Comparison of ENCODE assay signal across 20 cellular contexts in genomic region chrX:39757971-39758370, GRCh38.
A peak's percentile ranks its signal among the peaks of the same experiment; 100 is the strongest.
DNase-seq lines count a peak whose midpoint lies in the region; ATAC-seq, FAIRE-seq and TF ChIP-seq lines count a peak whose summit lies in the region.
"Had no signal": no experiment of that assay in that cellular context is flagged by ENCODE, and none has a peak within 500 bp of the region (broad histone marks: within the 10 kb centered on the region; RNA-seq: fewer than 3 reads in every experiment).

No MANE protein-coding gene starts in this region.

- H3K9me2 ChIP-seq in SK-N-SH, result no peaks in the 10 kb centered on the region
- no peaks in the 10 kb centered on the region for H3K9me2 ChIP-seq in GM23338 (ENCODE audit: insufficient read depth)

- no peaks in the 10 kb centered on the region for H3K9me3 ChIP-seq in SK-N-SH
- no peaks in the 10 kb centered on the region for H3K9me3 ChIP-seq in thoracic aorta
- H3K9me3 ChIP-seq in CD4-positive, alpha-beta memory T cell (ENCODE audit: control insufficient read depth in 1 of 2, low read length in 2 of 2), result no peaks in the 10 kb centered on the region

- H3K4me3 ChIP-seq in SK-N-SH (ENCODE audit: low read depth in 2 of 2, low read length in 1 of 2), result no peak overlapping the region
- H3K4me3 ChIP-seq in bronchial epithelial cell (ENCODE audit: low read depth, low read length), result no peak overlapping the region
- no peak overlapping the region for H3K4me3 ChIP-seq in thoracic aorta
- H3K4me3 ChIP-seq in GM23338, result no peak overlapping the region
- H3K4me3 ChIP-seq in CD4-positive, alpha-beta memory T cell (ENCODE audit: low read length in 2 of 2), result no peak overlapping the region
- H3K4me3 ChIP-seq: cardiac muscle cell, SK-N-MC had no signal

- H3F3A ChIP-seq in SK-N-SH (replicated peaks; ENCODE audit: insufficient read depth), result peaks cover 22% of the 10 kb centered on the region
- no peaks in the 10 kb centered on the region for H3F3A ChIP-seq in GM23338 (replicated peaks; ENCODE audit: low read depth)

- FAIRE-seq in bronchial epithelial cell (lab: Jason Lieb, UNC), result no peak
- FAIRE-seq: G401.6 had no signal

- no peak overlapping the region for H3K9ac ChIP-seq in SK-N-SH

- no peaks in the 10 kb centered on the region for H3K9me3 Mint-ChIP-seq in GM23338
- H3K9me3 Mint-ChIP-seq in CD4-positive, alpha-beta memory T cell, result no peaks in the 10 kb centered on the region
- H3K9me3 Mint-ChIP-seq: CD8-positive, alpha-beta T cell had no signal

- CTCF ChIA-PET in SK-N-SH (lab: Yijun Ruan, JAX), result no interaction called here
- CTCF ChIA-PET in CD4-positive, alpha-beta memory T cell (lab: Charles Lee; ENCODE audit: partially characterized antibody), result interaction anchor here (1.3 kb wide), 1 partner anchor 786 kb away, joined by 3 read pairs; no protein-coding TSS in a partner anchor

- DNase-seq in SK-N-SH (no peak), bronchial epithelial cell (ENCODE audit: low read depth) (peak; percentile 13), islet precursor cell (peak; percentile 86), thoracic aorta (ENCODE audit: low spot score) (no peak), left colon (no peak), GM23338 (ENCODE audit: low spot score) (no peak)
- no peak for DNase-seq in CD4-positive, alpha-beta memory T cell
- DNase-seq: activated CD8-positive, alpha-beta memory T cell treated with anti-CD3 and anti-CD28 coated beads for 24 hours; activated gamma-delta T cell; CD8-positive, alpha-beta T cell; KBM-7; NCI-H1105 treated with DMSO at 0.1 percent for 48 hours; NCI-H345; posterior cingulate gyrus; substantia nigra had no signal

- intact Hi-C loops in left colon (cut with DNase I, micrococcal nuclease), result no loop called here
- intact Hi-C loops in CD4-positive, alpha-beta memory T cell (cut with micrococcal nuclease), result no loop called here

- TF ChIP-seq RAD21 in SK-N-SH (IDR thresholded peaks at IDR 0.05; ENCODE audit: low read length), result no peak

- H3K4me1 ChIP-seq in SK-N-SH (ENCODE audit: control insufficient read depth in 1 of 2, insufficient read depth in 2 of 2, low read depth in 1 of 2, low read length in 1 of 2) (peaks cover 20 to 31% of the 10 kb centered on the region in 2 experiments; a peak in 3 of 4 replicates), thoracic aorta (ENCODE audit: control insufficient read depth in 1 of 2, low read depth in 2 of 2) (peaks cover 11 to 53% of the 10 kb centered on the region in 2 donors), GM23338 (ENCODE audit: insufficient read depth) (no peaks in the 10 kb centered on the region)
- H3K4me1 ChIP-seq in CD4-positive, alpha-beta memory T cell (ENCODE audit: insufficient read depth, low read length), result no peaks in the 10 kb centered on the region

- H3K79me2 ChIP-seq in SK-N-SH (ENCODE audit: insufficient read depth) (no peaks in the 10 kb centered on the region), GM23338 (replicated peaks; ENCODE audit: insufficient read depth) (no peaks in the 10 kb centered on the region)

- no peaks in the 10 kb centered on the region for H3K36me3 ChIP-seq in SK-N-SH (replicated peaks in 1 of 2; ENCODE audit: control insufficient read depth in 1 of 2, insufficient read depth in 2 of 2, low read length in 1 of 2)
- H3K36me3 ChIP-seq in bronchial epithelial cell (ENCODE audit: control insufficient read depth, insufficient read depth, low read length), result no peaks in the 10 kb centered on the region
- no peaks in the 10 kb centered on the region for H3K36me3 ChIP-seq in thoracic aorta
- no peaks in the 10 kb centered on the region for H3K36me3 ChIP-seq in GM23338 (ENCODE audit: insufficient read depth)
- H3K36me3 ChIP-seq in CD4-positive, alpha-beta memory T cell (ENCODE audit: insufficient read depth, low read length), result no peaks in the 10 kb centered on the region
- H3K36me3 ChIP-seq: cardiac muscle cell had no signal

- no peak overlapping the region for H3K4me3 Mint-ChIP-seq in GM23338
- no peak overlapping the region for H3K4me3 Mint-ChIP-seq in CD4-positive, alpha-beta memory T cell
- H3K4me3 Mint-ChIP-seq: CD8-positive, alpha-beta T cell had no signal

- no peak overlapping the region for H2AFZ ChIP-seq in SK-N-SH (ENCODE audit: low read depth)
- no peak overlapping the region for H2AFZ ChIP-seq in GM23338

- H3K4me2 ChIP-seq in SK-N-SH (no peak overlapping the region), GM23338 (no peak overlapping the region)

- TF ChIP-seq CTCF in SK-N-SH (IDR thresholded peaks at IDR 0.05), result no peak
- TF ChIP-seq CTCF in bronchial epithelial cell (IDR thresholded peaks at IDR 0.05; ENCODE audit: insufficient read depth, low read length, severe bottlenecking), result no peak
- TF ChIP-seq CTCF in thoracic aorta (IDR thresholded peaks at IDR 0.05), result no peak
- no peak for TF ChIP-seq CTCF in GM23338 (conservative IDR thresholded peaks at IDR 0.05; ENCODE audit: low read depth in 2 of 2)

- WGBS in SK-N-SH (ENCODE audit: low lambda C conversion rate), result 39% methylated on average over 6 of the region's 6 CpGs

- peak; percentile 12; the same call in 2 of the 3 replicates for ATAC-seq in SK-N-SH treated with all-trans-retinoic acid at 6 μM for 48 hours
- no peak for ATAC-seq in thoracic aorta (ENCODE audit: insufficient number of reproducible peaks, low FRiP score, low read depth)
- ATAC-seq in left colon, result no peak
- no peak for ATAC-seq in GM23338
- ATAC-seq: CD8-positive, alpha-beta T cell had no signal

- H3K27ac ChIP-seq in SK-N-SH (ENCODE audit: low read depth in 2 of 2, low read length in 1 of 2) (peak overlapping the region in 1 of 2 experiments; percentile 59; a peak in 2 of 4 replicates), thoracic aorta (peak overlapping the region; percentile 89 to 93), GM23338 (ENCODE audit: low read depth) (no peak overlapping the region)
- no peak overlapping the region for H3K27ac ChIP-seq in CD4-positive, alpha-beta memory T cell (ENCODE audit: low read depth, low read length)
- H3K27ac ChIP-seq: 22Rv1, cardiac muscle cell, SK-N-MC had no signal

- H3K4me1 Mint-ChIP-seq in GM23338, result peaks cover 11% of the 10 kb centered on the region
- H3K4me1 Mint-ChIP-seq in CD4-positive, alpha-beta memory T cell, result peaks cover 0 to 4% (median 2%) of the 10 kb centered on the region in 4 donors

- no peak overlapping the region for H3K27ac Mint-ChIP-seq in GM23338
- H3K27ac Mint-ChIP-seq in CD4-positive, alpha-beta memory T cell, result peak overlapping the region in 1 of 7 donors; percentile 57
- H3K27ac Mint-ChIP-seq: CD8-positive, alpha-beta T cell had no signal

- no peak for TF ChIP-seq EP300 in SK-N-SH (IDR thresholded peaks at IDR 0.05; ENCODE audit: borderline replicate concordance in 1 of 2, low read depth in 1 of 2, low read length in 1 of 2)

- peaks cover 3% of the 10 kb centered on the region for H3K27me3 Mint-ChIP-seq in GM23338 (ENCODE audit: insufficient read depth, low read depth, poor library complexity)
- no peaks in the 10 kb centered on the region for H3K27me3 Mint-ChIP-seq in CD4-positive, alpha-beta memory T cell

- H3K27me3 ChIP-seq in SK-N-SH (ENCODE audit: insufficient read depth) (no peaks in the 10 kb centered on the region), bronchial epithelial cell (ENCODE audit: control insufficient read depth, insufficient read depth, low read length) (no peaks in the 10 kb centered on the region), thoracic aorta (replicated peaks; ENCODE audit: insufficient read depth) (no peaks in the 10 kb centered on the region), GM23338 (ENCODE audit: insufficient read depth) (no peaks in the 10 kb centered on the region)
- H3K27me3 ChIP-seq in CD4-positive, alpha-beta memory T cell (ENCODE audit: insufficient read depth, low read length), result no peaks in the 10 kb centered on the region
- H3K27me3 ChIP-seq: cardiac muscle cell had no signal

- H4K20me1 ChIP-seq in SK-N-SH (ENCODE audit: insufficient read depth), result no peaks in the 10 kb centered on the region
- no peaks in the 10 kb centered on the region for H4K20me1 ChIP-seq in GM23338 (replicated peaks; ENCODE audit: insufficient read depth)

- no peaks in the 10 kb centered on the region for H3K36me3 Mint-ChIP-seq in GM23338 (ENCODE audit: low read depth)
- no peaks in the 10 kb centered on the region for H3K36me3 Mint-ChIP-seq in CD4-positive, alpha-beta memory T cell
- H3K36me3 Mint-ChIP-seq: CD8-positive, alpha-beta T cell had no signal

- POLR2A ChIA-PET in SK-N-SH (lab: Yijun Ruan, JAX), result no interaction called here
- POLR2A ChIA-PET in CD4-positive, alpha-beta memory T cell (lab: Charles Lee; ENCODE audit: partially characterized antibody), result interaction anchor here (1.3 kb wide), 1 partner anchor 419 kb away, joined by 3 read pairs; no protein-coding TSS in a partner anchor

TF ChIP-seq in SK-N-SH treated with all-trans-retinoic acid at 6 μM for 48 hours, 23 proteins besides CTCF, POLR2A, EP300 and RAD21 (continues in another document):
- no peak for TF ChIP-seq ESRRG (CRISPR knock-in tag; IDR thresholded peaks at IDR 0.05)

TF ChIP-seq in SK-N-SH, 30 proteins besides CTCF, POLR2A, EP300 and RAD21 (continues in another document):
- TF ChIP-seq SIN3A (IDR thresholded peaks at IDR 0.05; ENCODE audit: borderline replicate concordance, low read depth, low read length) (no peak), POLR2AphosphoS5 (IDR thresholded peaks at IDR 0.05; ENCODE audit: low read depth, low read length) (no peak), RXRA (IDR thresholded peaks at IDR 0.05; ENCODE audit: borderline replicate concordance, low read depth) (no peak), GABPA (IDR thresholded peaks at IDR 0.05; ENCODE audit: low read depth) (no peak), CHD2 (IDR thresholded peaks at IDR 0.05; ENCODE audit: low read length, partially characterized antibody) (no peak), RCOR1 (IDR thresholded peaks at IDR 0.05; ENCODE audit: low read length) (no peak)

TF ChIP-seq in GM23338, 12 proteins besides CTCF, POLR2A, EP300 and RAD21 (continues in another document):
- TF ChIP-seq ETS1 (IDR thresholded peaks at IDR 0.05), result no peak

Comparison
In these comparisons a context has a peak if more than half of its experiments do, and no peak if none do; other contexts are left out.
1. DNase-seq: peak in bronchial epithelial cell (single experiment) and islet precursor cell (single experiment); none in SK-N-SH (single experiment), thoracic aorta (single experiment), left colon (0 of 2), GM23338 (single experiment) and CD4-positive, alpha-beta memory T cell (0 of 5).
2. H3K27ac ChIP-seq: peak in thoracic aorta (2 of 2); none in GM23338 (single experiment) and CD4-positive, alpha-beta memory T cell (single experiment).